ENCODE assay signal across 1 cellular context in genomic region chr18:74342416-74343043, GRCh38.
TF ChIP-seq lines count a peak whose summit lies in the region.

No MANE protein-coding gene starts in this region.

TF ChIP-seq in HCT116, 20 proteins besides CTCF, POLR2A, EP300 and RAD21 (continued from another document):
- TF ChIP-seq REST (IDR thresholded peaks at IDR 0.05; ENCODE audit: low read depth), result no peak
- TF ChIP-seq ELF1 (IDR thresholded peaks at IDR 0.05; ENCODE audit: borderline replicate concordance, low read depth), result no peak
